ENCODE assay signal across 19 cellular contexts in genomic region chr4:121253961-121254360, GRCh38.
DNase-seq lines count a peak whose midpoint lies in the region; ATAC-seq, FAIRE-seq and TF ChIP-seq lines count a peak whose summit lies in the region.
"Had no signal": no experiment of that assay in that cellular context is flagged by ENCODE, and none has a peak within 500 bp of the region (broad histone marks: within the 10 kb centered on the region; RNA-seq: fewer than 3 reads in every experiment).

No MANE protein-coding gene starts in this region.

- H3K79me2 ChIP-seq in KMS-11 (ENCODE audit: insufficient read depth, low read depth) (no peaks in the 10 kb centered on the region), GM12878 (ENCODE audit: control insufficient read depth, insufficient read depth, low read length) (no peaks in the 10 kb centered on the region)

- no peaks in the 10 kb centered on the region for H3K9me3 ChIP-seq in GM12878 (replicated peaks; ENCODE audit: control insufficient read depth, insufficient read depth, low read length)
- H3K9me3 ChIP-seq in spleen = no peaks in the 10 kb centered on the region
- H3K9me3 ChIP-seq in body of pancreas = no peaks in the 10 kb centered on the region
- H3K9me3 ChIP-seq in SJCRH30 (replicated peaks) = no peaks in the 10 kb centered on the region
- H3K9me3 ChIP-seq: gastrocnemius medialis, suprapubic skin had no signal

- POLR2A ChIA-PET in GM12878 (lab: Charles Lee) = interaction anchor here (1.9 kb wide), 1 partner anchor 61 kb away, joined by 4 read pairs; no protein-coding TSS in a partner anchor

- no peaks in the 10 kb centered on the region for H3K36me3 ChIP-seq in KMS-11 (ENCODE audit: insufficient read depth)
- no peaks in the 10 kb centered on the region for H3K36me3 ChIP-seq in GM12878 (ENCODE audit: control insufficient read depth in 2 of 2, insufficient read depth in 2 of 2, low read length in 1 of 2)
- no peaks in the 10 kb centered on the region for H3K36me3 ChIP-seq in spleen
- H3K36me3 ChIP-seq in body of pancreas (replicated peaks in 1 of 2; ENCODE audit: insufficient read depth in 1 of 2, low read depth in 2 of 2) = no peaks in the 10 kb centered on the region
- no peaks in the 10 kb centered on the region for H3K36me3 ChIP-seq in SJCRH30
- H3K36me3 ChIP-seq: BLaER1 treated with 17β-estradiol and CSF1 and Interleukin-3, amounts not matched to agents 10 nM and 100 nM; gastrocnemius medialis; suprapubic skin had no signal

- H2AFZ ChIP-seq in KMS-11 (ENCODE audit: low read depth) (peak overlapping the region; percentile 9; the same call in 1 of the 2 replicates), GM12878 (ENCODE audit: control insufficient read depth, low read depth, low read length) (no peak overlapping the region; the same call in 1 of the 2 replicates)

- H3K4me3 ChIP-seq in KMS-11 (IDR thresholded peaks at IDR 0.05; ENCODE audit: insufficient read depth, low read depth, low read length) (no peak overlapping the region), GM12878 (no peak overlapping the region), spleen (no peak overlapping the region), body of pancreas (no peak overlapping the region), SJCRH30 (no peak overlapping the region)
- H3K4me3 ChIP-seq: BLaER1 treated with 17β-estradiol and CSF1 and Interleukin-3, amounts not matched to agents 10 nM and 100 nM; gastrocnemius medialis; lung; suprapubic skin had no signal

- H3K4me1 ChIP-seq in KMS-11 (ENCODE audit: low read depth, poor library complexity, severe bottlenecking) (peaks cover 22% of the 10 kb centered on the region), GM12878 (ENCODE audit: control insufficient read depth, insufficient read depth, low read length) (peaks cover 7% of the 10 kb centered on the region), spleen (peaks cover 0 to 36% (median 12%) of the 10 kb centered on the region in 6 donors), body of pancreas (no peaks in the 10 kb centered on the region), SJCRH30 (no peaks in the 10 kb centered on the region)
- H3K4me1 ChIP-seq: gastrocnemius medialis, suprapubic skin had no signal

- no peak for TF ChIP-seq CTCF in KMS-11 (conservative IDR thresholded peaks at IDR 0.05; ENCODE audit: low read depth, low read length)
- no peak for TF ChIP-seq CTCF in GM12878 (IDR thresholded peaks at IDR 0.05 in 2 of 3, conservative IDR thresholded peaks at IDR 0.05 in 1 of 3; ENCODE audit: control insufficient read depth in 2 of 3, extremely low read depth in 1 of 3, insufficient read depth in 1 of 3, low read depth in 3 of 3, low read length in 3 of 3)
- TF ChIP-seq CTCF in spleen (IDR thresholded peaks at IDR 0.05 in 8 of 11, conservative IDR thresholded peaks at IDR 0.05 in 3 of 11) = no peak
- TF ChIP-seq CTCF in body of pancreas (IDR thresholded peaks at IDR 0.05) = no peak

- H3K9ac ChIP-seq in KMS-11 (no peak overlapping the region), GM12878 (ENCODE audit: control insufficient read depth, insufficient read depth, low read length) (no peak overlapping the region)
- H3K9ac ChIP-seq: BLaER1 treated with 17β-estradiol and CSF1 and Interleukin-3, amounts not matched to agents 10 nM and 100 nM had no signal

- H4K20me1 ChIP-seq in KMS-11 (ENCODE audit: insufficient read depth) (no peaks in the 10 kb centered on the region), GM12878 (ENCODE audit: control insufficient read depth, insufficient read depth) (no peaks in the 10 kb centered on the region)
- H4K20me1 ChIP-seq: BLaER1 treated with 17β-estradiol and CSF1 and Interleukin-3, amounts not matched to agents 10 nM and 100 nM had no signal

- CTCF ChIA-PET in GM12878 (lab: Yijun Ruan, JAX) = interaction anchor here (1.0 to 11.7 kb wide), 8 partner anchors 9 to 71 kb away, joined by 3 to 225 read pairs (median 6); no protein-coding TSS in a partner anchor

- ATAC-seq in GM12878 = peak; percentile 61
- ATAC-seq in body of pancreas = no peak
- ATAC-seq: gastrocnemius medialis, HCT116, WTC11 had no signal

- RAD21 ChIA-PET in GM12878 (lab: Charles Lee; ENCODE audit: unreplicated experiment) = interaction anchor here (2.3 to 4.4 kb wide), 3 partner anchors 53 to 61 kb away, joined by 6 to 28 read pairs (median 8); no protein-coding TSS in a partner anchor

- 37% methylated on average over 2 of the region's 2 CpGs for WGBS in GM12878 (ENCODE audit: insufficient coverage, insufficient replicate concordance, low lambda C conversion rate, missing lambda C conversion rate)
- 46 to 79% (median 67%) methylated on average over 2 of the region's 2 CpGs for WGBS in spleen, 5 donors
- WGBS in body of pancreas, 2 donors = 69 to 100% methylated on average over 2 of the region's 2 CpGs

- H3K4me2 ChIP-seq in KMS-11 (peak overlapping the region; percentile 11; the same call in 1 of the 2 replicates), GM12878 (ENCODE audit: control insufficient read depth, insufficient read depth) (no peak overlapping the region)
- H3K4me2 ChIP-seq: BLaER1 treated with 17β-estradiol and CSF1 and Interleukin-3, amounts not matched to agents 10 nM and 100 nM had no signal

- no peak for TF ChIP-seq EP300 in GM12878 (IDR thresholded peaks at IDR 0.05; ENCODE audit: borderline replicate concordance in 1 of 2, control insufficient read depth in 1 of 2, low read depth in 2 of 2, low read length in 2 of 2)

- FAIRE-seq in GM12878 (lab: Jason Lieb, UNC) = peak; percentile 49
- FAIRE-seq: endothelial cell of umbilical vein had no signal

- BruUV-seq in GM12878 (replicated peaks; lab: Mats Ljungman, UMichigan) = no TSS peak

- H3K27ac ChIP-seq in KMS-11 (no peak overlapping the region), GM12878 (ENCODE audit: control insufficient read depth, insufficient read depth) (no peak overlapping the region), spleen (peak overlapping the region in 7 of 8 donors; percentile 1 to 86 (median 55)), body of pancreas (no peak overlapping the region), SJCRH30 (no peak overlapping the region)
- H3K27ac ChIP-seq: 22Rv1; BLaER1 treated with 17β-estradiol and CSF1 and Interleukin-3, amounts not matched to agents 10 nM and 100 nM; gastrocnemius medialis; suprapubic skin had no signal

- DNase-seq in NK-92 treated with Interleukin-12 subunit alpha and Interleukin-12 subunit beta, amount 100 ng/mL, for 24 hours (lab: John Stamatoyannopoulos, UW) = peak; percentile 28
- DNase-seq in NK-92 (lab: John Stamatoyannopoulos, UW; ENCODE audit: unreplicated experiment) (no peak), GM12878 (ENCODE audit: low read depth, low spot score) (no peak), spleen (no peak), body of pancreas (no peak), SJCRH30 (no peak)
- no peak for DNase-seq in activated naive CD4-positive, alpha-beta T cell treated with anti-CD3 and anti-CD28 coated beads, Interleukin-2, amount 50 U/mL, for 16 hours
- DNase-seq: amygdala, gastrocnemius medialis, NCI-H526 treated with DMSO at 0.1 percent for 48 hours, RPMI8226 had no signal

- intact Hi-C loops in GM12878 (cut with micrococcal nuclease; ENCODE audit: unreplicated experiment) = loop anchor here (2.0 kb wide), 1 partner anchor 53 kb away; no protein-coding TSS in a partner anchor
- intact Hi-C loops in spleen (cut with DNase I; ENCODE audit: low total_unique reads) = loop anchor here (10.0 kb wide), 1 partner anchor 1099 kb away; no protein-coding TSS in a partner anchor
- intact Hi-C loops in body of pancreas (cut with DNase I) = no loop called here

- H3K27me3 ChIP-seq in KMS-11 (ENCODE audit: insufficient read depth, low read depth) (no peaks in the 10 kb centered on the region), GM12878 (replicated peaks in 1 of 2; ENCODE audit: control insufficient read depth in 2 of 2, insufficient read depth in 2 of 2, low read length in 1 of 2) (no peaks in the 10 kb centered on the region), spleen (replicated peaks in 1 of 7) (no peaks in the 10 kb centered on the region), body of pancreas (no peaks in the 10 kb centered on the region), SJCRH30 (no peaks in the 10 kb centered on the region)
- H3K27me3 ChIP-seq: BLaER1 treated with 17β-estradiol and CSF1 and Interleukin-3, amounts not matched to agents 10 nM and 100 nM; gastrocnemius medialis; suprapubic skin had no signal

- TF ChIP-seq RAD21 in GM12878 (IDR thresholded peaks at IDR 0.05; ENCODE audit: insufficient read depth, low read depth, low read length) = no peak

- SMC1A ChIA-PET in GM12878 (lab: Charles Lee; ENCODE audit: uncharacterized antibody, unreplicated experiment) = interaction anchor here (0.6 to 8.8 kb wide), 6 partner anchors 10 to 252 kb away, joined by 3 to 121 read pairs (median 6); no protein-coding TSS in a partner anchor

- in situ Hi-C loops in GM12878 (cut with MboI) = loop anchor here (5.0 kb wide), 1 partner anchor 62 kb away; no protein-coding TSS in a partner anchor

- TF ChIP-seq POLR2A in GM12878 (IDR thresholded peaks at IDR 0.05; ENCODE audit: low read depth, low read length) (no peak), spleen (IDR thresholded peaks at IDR 0.05) (no peak), body of pancreas (IDR thresholded peaks at IDR 0.05) (no peak)

TF ChIP-seq in GM12878, 131 proteins besides CTCF, POLR2A, EP300 and RAD21 (continues in another document):
- TF ChIP-seq YY1 (IDR thresholded peaks at IDR 0.05; ENCODE audit: low read depth, low read length) (no peak), ZNF24 (IDR thresholded peaks at IDR 0.05) (no peak), CHD4 (IDR thresholded peaks at IDR 0.05) (no peak), ZBTB33 (IDR thresholded peaks at IDR 0.05) (no peak)

Comparison
In these comparisons a context has a peak if more than half of its experiments do, and no peak if none do; other contexts are left out.
1. H3K27ac ChIP-seq: peak in spleen (7 of 8); none in KMS-11 (single experiment), GM12878 (single experiment), body of pancreas (0 of 4) and SJCRH30 (single experiment).